8 cellular contexts compared by ENCODE assay signal in genomic region chr15:94327356-94327936, GRCh38.
A peak's percentile ranks its signal among the peaks of the same experiment; 100 is the strongest.
DNase-seq lines count a peak whose midpoint lies in the region; ATAC-seq and TF ChIP-seq lines count a peak whose summit lies in the region.

No MANE protein-coding gene starts in this region.

- POLR2A ChIA-PET in CD4-positive, alpha-beta T cell (lab: Charles Lee): interaction anchor here (1.2 kb wide), 1 partner anchor 165 kb away, joined by 3 read pairs; no protein-coding TSS in a partner anchor

- H3K4me2 ChIP-seq in OCI-LY1 (ENCODE audit: low read length): no peak overlapping the region

- H3K9me2 ChIP-seq in OCI-LY1 (ENCODE audit: low read depth, low read length): no peaks in the 10 kb centered on the region

- no peaks in the 10 kb centered on the region for H3K9me3 ChIP-seq in OCI-LY1 (ENCODE audit: low read length)
- H3K9me3 ChIP-seq in CD4-positive, alpha-beta T cell (ENCODE audit: control insufficient read depth, low read length): no peaks in the 10 kb centered on the region

- DNase-seq in DMS114 treated with DMSO at 0.1 percent for 48 hours (lab: John Stamatoyannopoulos, UW; ENCODE audit: unreplicated experiment): peak; percentile 54
- peak; percentile 11 for DNase-seq in HCEC 1CT
- peak; percentile 32 to 48 for DNase-seq in erythroblast (lab: John Stamatoyannopoulos, UW)
- no peak for DNase-seq in progenitor cell of endocrine pancreas (ENCODE audit: low spot score, unreplicated experiment)
- no peak for DNase-seq in CD4-positive, alpha-beta T cell
- DNase-seq in activated naive CD4-positive, alpha-beta T cell treated with anti-CD3 and anti-CD28 coated beads, Interleukin-2, amount 10 ng/mL, durations not matched to agents 7 days and 5 days: no peak
- DNase-seq in NCI-H1694 (lab: John Stamatoyannopoulos, UW): no peak

- peaks cover 3% of the 10 kb centered on the region for H3K4me1 Mint-ChIP-seq in progenitor cell of endocrine pancreas (ENCODE audit: low read depth)
- peaks cover 6% of the 10 kb centered on the region for H3K4me1 Mint-ChIP-seq in CD4-positive, alpha-beta T cell (ENCODE audit: low read depth)
- peaks cover 8% of the 10 kb centered on the region for H3K4me1 Mint-ChIP-seq in activated naive CD4-positive, alpha-beta T cell treated with anti-CD3 and anti-CD28 coated beads, Interleukin-2, amount 10 ng/mL, durations not matched to agents 7 days and 5 days

- no peak overlapping the region for H3K4me3 Mint-ChIP-seq in progenitor cell of endocrine pancreas (ENCODE audit: low read depth)
- H3K4me3 Mint-ChIP-seq in CD4-positive, alpha-beta T cell: no peak overlapping the region
- no peak overlapping the region for H3K4me3 Mint-ChIP-seq in activated naive CD4-positive, alpha-beta T cell treated with anti-CD3 and anti-CD28 coated beads, Interleukin-2, amount 10 ng/mL, durations not matched to agents 7 days and 5 days

- H3K9me3 Mint-ChIP-seq in progenitor cell of endocrine pancreas (ENCODE audit: low read depth): no peaks in the 10 kb centered on the region
- H3K9me3 Mint-ChIP-seq in CD4-positive, alpha-beta T cell: no peaks in the 10 kb centered on the region
- H3K9me3 Mint-ChIP-seq in activated naive CD4-positive, alpha-beta T cell treated with anti-CD3 and anti-CD28 coated beads, Interleukin-2, amount 10 ng/mL, durations not matched to agents 7 days and 5 days: no peaks in the 10 kb centered on the region

- H3K27ac Mint-ChIP-seq in progenitor cell of endocrine pancreas: no peak overlapping the region
- no peak overlapping the region for H3K27ac Mint-ChIP-seq in CD4-positive, alpha-beta T cell
- H3K27ac Mint-ChIP-seq in activated naive CD4-positive, alpha-beta T cell treated with anti-CD3 and anti-CD28 coated beads, Interleukin-2, amount 10 ng/mL, durations not matched to agents 7 days and 5 days: no peak overlapping the region

- H3K27me3 ChIP-seq in OCI-LY1 (ENCODE audit: insufficient read depth, low read length): no peaks in the 10 kb centered on the region
- H3K27me3 ChIP-seq in CD4-positive, alpha-beta T cell (ENCODE audit: control insufficient read depth, insufficient read depth, low read length): no peaks in the 10 kb centered on the region

- intact Hi-C loops in CD4-positive, alpha-beta T cell (cut with DNase I, micrococcal nuclease): loop anchor here (10.0 kb wide), 2 partner anchors 93 to 333 kb away; partner anchors contain the start of gene MCTP2 (in 1 of the 2)

- H3K4me3 ChIP-seq in OCI-LY1 (ENCODE audit: low read depth, low read length, poor library complexity, severe bottlenecking): no peak overlapping the region

- ATAC-seq in CD4-positive, alpha-beta T cell (ENCODE audit: poor library complexity): no peak

- H3F3A ChIP-seq in OCI-LY1 (ENCODE audit: insufficient read depth, low read length): no peaks in the 10 kb centered on the region

- H3K4me1 ChIP-seq in OCI-LY1 (ENCODE audit: insufficient read depth, low read length, severe bottlenecking): peaks cover 20% of the 10 kb centered on the region

- H2AFZ ChIP-seq in OCI-LY1 (ENCODE audit: low read length): no peak overlapping the region

- peaks cover 5% of the 10 kb centered on the region; the same call in 1 of the 2 replicates for H3K79me2 ChIP-seq in OCI-LY1 (ENCODE audit: insufficient read depth, low read length)

- H3K36me3 ChIP-seq in OCI-LY1 (ENCODE audit: insufficient read depth, low read length): peaks cover 54% of the 10 kb centered on the region; the same call in 1 of the 2 replicates

- H3K36me3 Mint-ChIP-seq in progenitor cell of endocrine pancreas (ENCODE audit: insufficient read depth): no peaks in the 10 kb centered on the region
- H3K36me3 Mint-ChIP-seq in CD4-positive, alpha-beta T cell (ENCODE audit: low read depth): no peaks in the 10 kb centered on the region
- H3K36me3 Mint-ChIP-seq in activated naive CD4-positive, alpha-beta T cell treated with anti-CD3 and anti-CD28 coated beads, Interleukin-2, amount 10 ng/mL, durations not matched to agents 7 days and 5 days: peaks cover 2% of the 10 kb centered on the region

- no peak for TF ChIP-seq POLR2A in erythroblast (IDR thresholded peaks at IDR 0.05; ENCODE audit: low read length)

- H3K27ac ChIP-seq in OCI-LY1 (ENCODE audit: low read depth, low read length, poor library complexity, severe bottlenecking): no peak overlapping the region
- no peak overlapping the region for H3K27ac ChIP-seq in CD4-positive, alpha-beta T cell (ENCODE audit: low read depth, low read length)

- CTCF ChIA-PET in CD4-positive, alpha-beta T cell (lab: Charles Lee): no interaction called here
- CTCF ChIA-PET in activated naive CD4-positive, alpha-beta T cell treated with anti-CD3 and anti-CD28 coated beads, Interleukin-2, amount 10 ng/mL, durations not matched to agents 7 days and 5 days (lab: Charles Lee): interaction anchor here (1.5 to 9.0 kb wide), 2 partner anchors 58 to 163 kb away, joined by 3 to 297 read pairs; no protein-coding TSS in a partner anchor

- TF ChIP-seq CTCF in OCI-LY1 (IDR thresholded peaks at IDR 0.05; ENCODE audit: low read length) (peak; percentile 71), progenitor cell of endocrine pancreas (IDR thresholded peaks at IDR 0.05; ENCODE audit: unreplicated experiment) (peak; percentile 72)
- no peak for TF ChIP-seq CTCF in CD4-positive, alpha-beta T cell (IDR thresholded peaks at IDR 0.05)

- H3K27me3 Mint-ChIP-seq in progenitor cell of endocrine pancreas: no peaks in the 10 kb centered on the region
- no peaks in the 10 kb centered on the region for H3K27me3 Mint-ChIP-seq in CD4-positive, alpha-beta T cell
- H3K27me3 Mint-ChIP-seq in activated naive CD4-positive, alpha-beta T cell treated with anti-CD3 and anti-CD28 coated beads, Interleukin-2, amount 10 ng/mL, durations not matched to agents 7 days and 5 days: no peaks in the 10 kb centered on the region

- H3K9ac ChIP-seq in OCI-LY1 (ENCODE audit: low read length): no peak overlapping the region

- no peaks in the 10 kb centered on the region for H4K20me1 ChIP-seq in OCI-LY1 (ENCODE audit: insufficient read depth, low read length)

Comparison
In these comparisons a context has a peak if more than half of its experiments do, and no peak if none do; other contexts are left out.
1. DNase-seq: peak in DMS114 treated with DMSO at 0.1 percent for 48 hours (single experiment), HCEC 1CT (single experiment) and erythroblast (2 of 2); none in progenitor cell of endocrine pancreas (single experiment), CD4-positive, alpha-beta T cell (0 of 10), activated naive CD4-positive, alpha-beta T cell treated with anti-CD3 and anti-CD28 coated beads, Interleukin-2, amount 10 ng/mL, durations not matched to agents 7 days and 5 days (single experiment) and NCI-H1694 (single experiment).